ENCODE assay signal across 20 cellular contexts in the genomic region with DNA sequence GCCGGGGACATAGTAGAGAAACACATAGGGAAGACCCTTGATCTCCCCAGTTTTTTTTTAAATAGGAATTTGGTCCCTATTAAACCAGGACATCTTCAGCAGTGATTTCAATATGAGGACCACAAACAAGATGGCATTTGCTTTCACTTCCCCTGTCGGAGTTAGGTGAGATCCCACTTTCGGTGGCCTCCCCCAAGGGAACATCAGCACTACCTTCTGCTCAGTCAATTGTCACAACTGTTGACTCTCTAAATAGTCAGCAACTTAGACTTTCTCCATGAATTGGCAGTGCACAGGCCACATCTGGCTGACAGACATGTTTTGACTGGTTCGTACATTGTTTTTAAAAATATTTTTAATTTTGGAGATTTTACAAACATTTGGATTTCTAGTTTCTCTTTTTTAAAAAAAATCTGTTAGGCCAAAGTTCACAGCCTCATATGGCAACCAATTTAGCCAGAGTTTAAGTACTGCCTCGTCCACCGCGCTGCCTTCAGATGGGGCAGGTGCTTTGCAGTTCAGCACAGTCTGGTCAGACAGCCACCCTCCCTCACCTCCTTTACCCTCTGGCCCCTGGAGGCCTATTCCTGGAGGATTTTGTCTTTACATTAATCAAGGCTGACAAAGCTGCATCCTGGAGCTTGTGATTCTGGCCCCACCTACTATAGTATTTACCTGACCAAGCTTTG.
DNase-seq lines count a peak whose midpoint lies in the region; ATAC-seq and TF ChIP-seq lines count a peak whose summit lies in the region.
"Had no signal": no experiment of that assay in that cellular context is flagged by ENCODE, and none has a peak within 500 bp of the region (broad histone marks: within the 10 kb centered on the region; RNA-seq: fewer than 3 reads in every experiment).

No MANE protein-coding gene starts in this region.

- peaks cover 15% of the 10 kb centered on the region for H3K4me1 ChIP-seq in DOHH2 (ENCODE audit: control insufficient read depth, low read length)
- H3K4me1 ChIP-seq in GM23248 (ENCODE audit: insufficient read depth): no peaks in the 10 kb centered on the region
- H3K4me1 ChIP-seq: ascending aorta, upper lobe of right lung had no signal

- H3K4me1 Mint-ChIP-seq in endothelial cell (ENCODE audit: unreplicated experiment): no peaks in the 10 kb centered on the region

- in situ Hi-C loops in GM23248 (cut with MboI): no loop called here

- H3F3A ChIP-seq in DOHH2 (ENCODE audit: control insufficient read depth, insufficient read depth) (no peaks in the 10 kb centered on the region), SU-DHL-6 (ENCODE audit: insufficient read depth) (no peaks in the 10 kb centered on the region; the same call in 1 of the 2 replicates), GM23248 (ENCODE audit: insufficient read depth) (no peaks in the 10 kb centered on the region)

- H3K36me3 Mint-ChIP-seq in endothelial cell (ENCODE audit: low read depth, unreplicated experiment): no peaks in the 10 kb centered on the region

- no peaks in the 10 kb centered on the region for H3K9me3 Mint-ChIP-seq in endothelial cell (ENCODE audit: unreplicated experiment)
- H3K9me3 Mint-ChIP-seq: CD4-positive, alpha-beta T cell; endodermal cell; stimulated activated naive CD8-positive, alpha-beta T cell treated with anti-CD3 and anti-CD28 coated beads, Interleukin-15, Interleukin-2, amounts not matched to agents 100 ng/mL and 50 ng/mL, for 24 hours had no signal

- H3K79me2 ChIP-seq in DOHH2 (ENCODE audit: control insufficient read depth, low read length) (no peaks in the 10 kb centered on the region), SU-DHL-6 (ENCODE audit: insufficient read depth, low read length) (no peaks in the 10 kb centered on the region), GM23248 (ENCODE audit: insufficient read depth) (no peaks in the 10 kb centered on the region)

- H3K27ac ChIP-seq in DOHH2 (ENCODE audit: low read depth, low read length) (no peak overlapping the region), SU-DHL-6 (ENCODE audit: low read depth, low read length) (peak overlapping the region; percentile 82), GM23248 (no peak overlapping the region)
- H3K27ac ChIP-seq: ascending aorta, neutrophil, upper lobe of right lung had no signal

- H3K27ac Mint-ChIP-seq in endothelial cell (ENCODE audit: unreplicated experiment): no peak overlapping the region
- H3K27ac Mint-ChIP-seq: CD4-positive, alpha-beta T cell; endodermal cell; stimulated activated naive CD8-positive, alpha-beta T cell treated with anti-CD3 and anti-CD28 coated beads, Interleukin-15, Interleukin-2, amounts not matched to agents 100 ng/mL and 50 ng/mL, for 24 hours had no signal

- no peaks in the 10 kb centered on the region for H3K9me3 ChIP-seq in DOHH2 (ENCODE audit: control insufficient read depth, insufficient read depth, low read length)
- no peaks in the 10 kb centered on the region for H3K9me3 ChIP-seq in SU-DHL-6 (ENCODE audit: insufficient read depth, low read length)
- no peaks in the 10 kb centered on the region for H3K9me3 ChIP-seq in GM23248 (ENCODE audit: low read depth)
- H3K9me3 ChIP-seq: ascending aorta, neutrophil, upper lobe of right lung had no signal

- no peak overlapping the region for H3K4me3 Mint-ChIP-seq in endothelial cell (ENCODE audit: unreplicated experiment)
- H3K4me3 Mint-ChIP-seq: CD4-positive, alpha-beta T cell; endodermal cell; stimulated activated naive CD8-positive, alpha-beta T cell treated with anti-CD3 and anti-CD28 coated beads, Interleukin-15, Interleukin-2, amounts not matched to agents 100 ng/mL and 50 ng/mL, for 24 hours had no signal

- H4K20me1 ChIP-seq in DOHH2 (ENCODE audit: control insufficient read depth, insufficient read depth, low read depth, low read length): no peaks in the 10 kb centered on the region
- H4K20me1 ChIP-seq in SU-DHL-6 (ENCODE audit: low read depth, low read length): no peaks in the 10 kb centered on the region
- H4K20me1 ChIP-seq in GM23248 (ENCODE audit: insufficient read depth): no peaks in the 10 kb centered on the region

- peaks cover 6% of the 10 kb centered on the region for H3K27me3 Mint-ChIP-seq in endothelial cell (ENCODE audit: unreplicated experiment)
- H3K27me3 Mint-ChIP-seq: CD4-positive, alpha-beta T cell had no signal

- H2AFZ ChIP-seq in SU-DHL-6 (ENCODE audit: low read depth, low read length, severe bottlenecking) (peak overlapping the region; percentile 10), GM23248 (no peak overlapping the region)

- H3K27me3 ChIP-seq in DOHH2 (ENCODE audit: control insufficient read depth, low read length) (peaks cover 35% of the 10 kb centered on the region), SU-DHL-6 (ENCODE audit: low read length) (no peaks in the 10 kb centered on the region), GM23248 (replicated peaks; ENCODE audit: insufficient read depth) (no peaks in the 10 kb centered on the region)
- H3K27me3 ChIP-seq: ascending aorta, neutrophil, upper lobe of right lung had no signal

- H3K9me2 ChIP-seq in DOHH2 (replicated peaks; ENCODE audit: control insufficient read depth, low read length) (no peaks in the 10 kb centered on the region), SU-DHL-6 (replicated peaks; ENCODE audit: insufficient read depth, low read length) (no peaks in the 10 kb centered on the region), GM23248 (ENCODE audit: insufficient read depth) (no peaks in the 10 kb centered on the region)

- 18 to 20% methylated on average over 7 of the region's 7 CpGs for WGBS in GM23248 (ENCODE audit: low coverage in 1 of 2, low lambda C conversion rate in 2 of 2, missing lambda C conversion rate in 2 of 2), 2 experiments

- H3K4me2 ChIP-seq in DOHH2 (ENCODE audit: low read length) (0 out of 2 replicates have a peak overlapping the region, but pooled peaks have one; percentile 14), SU-DHL-6 (ENCODE audit: low read depth, low read length, poor library complexity, severe bottlenecking) (peak overlapping the region; percentile 27), GM23248 (ENCODE audit: unreplicated experiment) (no peak overlapping the region)

- no peak for DNase-seq in GM23248
- DNase-seq in endothelial cell (ENCODE audit: low spot score): no peak
- DNase-seq in activated CD4-positive, CD25-positive, alpha-beta regulatory T cell treated with anti-CD3 and anti-CD28 coated beads, Interleukin-2, amount 50 U/mL, for 72 hours: no peak
- DNase-seq: activated CD4-positive, alpha-beta T cell treated with anti-CD3 and anti-CD28 coated beads, Interleukin-2, amount 50 U/mL, for 48 hours; activated naive CD4-positive, alpha-beta T cell treated with Interleukin-2 at 50 U/mL for 16 hours; CD4-positive, alpha-beta T cell; DMS79; endodermal cell; NCI-H1436 treated with DMSO at 0.1 percent for 48 hours; NCI-H345; stimulated activated CD4-positive, alpha-beta T cell treated with anti-CD3 and anti-CD28 coated beads, Interleukin-15, amount 100 ng/mL, for 24 hours; upper lobe of right lung had no signal

- H3K9ac ChIP-seq in SU-DHL-6 (ENCODE audit: low read length) (no peak overlapping the region), GM23248 (no peak overlapping the region)

- H3K36me3 ChIP-seq in DOHH2 (ENCODE audit: control insufficient read depth, low read length) (no peaks in the 10 kb centered on the region), SU-DHL-6 (ENCODE audit: low read length) (no peaks in the 10 kb centered on the region), GM23248 (ENCODE audit: low read depth) (no peaks in the 10 kb centered on the region)
- H3K36me3 ChIP-seq: ascending aorta, neutrophil, upper lobe of right lung had no signal

- H3K4me3 ChIP-seq in DOHH2 (ENCODE audit: low read length) (no peak overlapping the region), SU-DHL-6 (ENCODE audit: insufficient read depth, low read length, poor library complexity, severe bottlenecking) (no peak overlapping the region), GM23248 (no peak overlapping the region)
- H3K4me3 ChIP-seq: ascending aorta, upper lobe of right lung had no signal

- peak; percentile 67 for ATAC-seq in GM21360 (IDR thresholded peaks at IDR 0.05; ENCODE audit: unreplicated experiment)
- peak; percentile 46 for ATAC-seq in HG03066 (IDR thresholded peaks at IDR 0.05; ENCODE audit: low read depth, unreplicated experiment)
- no peak for ATAC-seq in GM21723 (IDR thresholded peaks at IDR 0.05; ENCODE audit: unreplicated experiment)
- ATAC-seq: upper lobe of right lung had no signal

- TF ChIP-seq CTCF in DOHH2 (IDR thresholded peaks at IDR 0.05; ENCODE audit: low read depth, low read length, poor library complexity, severe bottlenecking): no peak
- no peak for TF ChIP-seq CTCF in SU-DHL-6 (IDR thresholded peaks at IDR 0.05; ENCODE audit: insufficient read depth, low read length, poor library complexity, severe bottlenecking)
- TF ChIP-seq CTCF in endothelial cell (IDR thresholded peaks at IDR 0.05; ENCODE audit: unreplicated experiment): no peak
